In genomic region chr11:236774-237767, GRCh38 we compare ENCODE assay signal across 1 cellular context.
TF ChIP-seq lines count a peak whose summit lies in the region.

TSS of gene PSMD13 (plus strand) at chr11:236976. CDS start at chr11:237050, 74 bp downstream.

TF ChIP-seq in HepG2, 621 proteins besides CTCF, POLR2A, EP300 and RAD21 (continued from another document and continues in another):
- TF ChIP-seq, protein P1, sequence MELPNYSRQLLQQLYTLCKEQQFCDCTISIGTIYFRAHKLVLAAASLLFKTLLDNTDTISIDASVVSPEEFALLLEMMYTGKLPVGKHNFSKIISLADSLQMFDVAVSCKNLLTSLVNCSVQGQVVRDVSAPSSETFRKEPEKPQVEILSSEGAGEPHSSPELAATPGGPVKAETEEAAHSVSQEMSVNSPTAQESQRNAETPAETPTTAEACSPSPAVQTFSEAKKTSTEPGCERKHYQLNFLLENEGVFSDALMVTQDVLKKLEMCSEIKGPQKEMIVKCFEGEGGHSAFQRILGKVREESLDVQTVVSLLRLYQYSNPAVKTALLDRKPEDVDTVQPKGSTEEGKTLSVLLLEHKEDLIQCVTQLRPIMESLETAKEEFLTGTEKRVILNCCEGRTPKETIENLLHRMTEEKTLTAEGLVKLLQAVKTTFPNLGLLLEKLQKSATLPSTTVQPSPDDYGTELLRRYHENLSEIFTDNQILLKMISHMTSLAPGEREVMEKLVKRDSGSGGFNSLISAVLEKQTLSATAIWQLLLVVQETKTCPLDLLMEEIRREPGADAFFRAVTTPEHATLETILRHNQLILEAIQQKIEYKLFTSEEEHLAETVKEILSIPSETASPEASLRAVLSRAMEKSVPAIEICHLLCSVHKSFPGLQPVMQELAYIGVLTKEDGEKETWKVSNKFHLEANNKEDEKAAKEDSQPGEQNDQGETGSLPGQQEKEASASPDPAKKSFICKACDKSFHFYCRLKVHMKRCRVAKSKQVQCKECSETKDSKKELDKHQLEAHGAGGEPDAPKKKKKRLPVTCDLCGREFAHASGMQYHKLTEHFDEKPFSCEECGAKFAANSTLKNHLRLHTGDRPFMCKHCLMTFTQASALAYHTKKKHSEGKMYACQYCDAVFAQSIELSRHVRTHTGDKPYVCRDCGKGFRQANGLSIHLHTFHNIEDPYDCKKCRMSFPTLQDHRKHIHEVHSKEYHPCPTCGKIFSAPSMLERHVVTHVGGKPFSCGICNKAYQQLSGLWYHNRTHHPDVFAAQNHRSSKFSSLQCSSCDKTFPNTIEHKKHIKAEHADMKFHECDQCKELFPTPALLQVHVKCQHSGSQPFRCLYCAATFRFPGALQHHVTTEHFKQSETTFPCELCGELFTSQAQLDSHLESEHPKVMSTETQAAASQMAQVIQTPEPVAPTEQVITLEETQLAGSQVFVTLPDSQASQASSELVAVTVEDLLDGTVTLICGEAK (IDR thresholded peaks at IDR 0.05) = peak; percentile 47
- TF ChIP-seq, protein P1 (CRISPR knock-in tag; IDR thresholded peaks at IDR 0.05) = peak; percentile 46; the same call in 1 of the 2 replicates
- TF ChIP-seq, protein P2, sequence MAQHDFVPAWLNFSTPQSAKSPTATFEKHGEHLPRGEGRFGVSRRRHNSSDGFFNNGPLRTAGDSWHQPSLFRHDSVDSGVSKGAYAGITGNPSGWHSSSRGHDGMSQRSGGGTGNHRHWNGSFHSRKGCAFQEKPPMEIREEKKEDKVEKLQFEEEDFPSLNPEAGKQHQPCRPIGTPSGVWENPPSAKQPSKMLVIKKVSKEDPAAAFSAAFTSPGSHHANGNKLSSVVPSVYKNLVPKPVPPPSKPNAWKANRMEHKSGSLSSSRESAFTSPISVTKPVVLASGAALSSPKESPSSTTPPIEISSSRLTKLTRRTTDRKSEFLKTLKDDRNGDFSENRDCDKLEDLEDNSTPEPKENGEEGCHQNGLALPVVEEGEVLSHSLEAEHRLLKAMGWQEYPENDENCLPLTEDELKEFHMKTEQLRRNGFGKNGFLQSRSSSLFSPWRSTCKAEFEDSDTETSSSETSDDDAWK (CRISPR knock-in tag; IDR thresholded peaks at IDR 0.05) = no peak
- TF ChIP-seq ZMYM3 (CRISPR knock-in tag; IDR thresholded peaks at IDR 0.05) = no peak
- TF ChIP-seq ZNF484 (CRISPR knock-in tag; IDR thresholded peaks at IDR 0.05; ENCODE audit: borderline replicate concordance, low read depth) = no peak
- TF ChIP-seq, protein P3, sequence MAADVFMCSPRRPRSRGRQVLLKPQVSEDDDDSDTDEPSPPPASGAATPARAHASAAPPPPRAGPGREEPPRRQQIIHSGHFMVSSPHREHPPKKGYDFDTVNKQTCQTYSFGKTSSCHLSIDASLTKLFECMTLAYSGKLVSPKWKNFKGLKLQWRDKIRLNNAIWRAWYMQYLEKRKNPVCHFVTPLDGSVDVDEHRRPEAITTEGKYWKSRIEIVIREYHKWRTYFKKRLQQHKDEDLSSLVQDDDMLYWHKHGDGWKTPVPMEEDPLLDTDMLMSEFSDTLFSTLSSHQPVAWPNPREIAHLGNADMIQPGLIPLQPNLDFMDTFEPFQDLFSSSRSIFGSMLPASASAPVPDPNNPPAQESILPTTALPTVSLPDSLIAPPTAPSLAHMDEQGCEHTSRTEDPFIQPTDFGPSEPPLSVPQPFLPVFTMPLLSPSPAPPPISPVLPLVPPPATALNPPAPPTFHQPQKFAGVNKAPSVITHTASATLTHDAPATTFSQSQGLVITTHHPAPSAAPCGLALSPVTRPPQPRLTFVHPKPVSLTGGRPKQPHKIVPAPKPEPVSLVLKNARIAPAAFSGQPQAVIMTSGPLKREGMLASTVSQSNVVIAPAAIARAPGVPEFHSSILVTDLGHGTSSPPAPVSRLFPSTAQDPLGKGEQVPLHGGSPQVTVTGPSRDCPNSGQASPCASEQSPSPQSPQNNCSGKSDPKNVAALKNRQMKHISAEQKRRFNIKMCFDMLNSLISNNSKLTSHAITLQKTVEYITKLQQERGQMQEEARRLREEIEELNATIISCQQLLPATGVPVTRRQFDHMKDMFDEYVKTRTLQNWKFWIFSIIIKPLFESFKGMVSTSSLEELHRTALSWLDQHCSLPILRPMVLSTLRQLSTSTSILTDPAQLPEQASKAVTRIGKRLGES (CRISPR knock-in tag; IDR thresholded peaks at IDR 0.05; ENCODE audit: borderline replicate concordance) = no peak
- no peak for TF ChIP-seq ZNF790 (CRISPR knock-in tag; IDR thresholded peaks at IDR 0.05; ENCODE audit: borderline replicate concordance)
- TF ChIP-seq ZFP1 (CRISPR knock-in tag; IDR thresholded peaks at IDR 0.05) = peak; percentile 67; the same call in 1 of the 2 replicates
- peak; percentile 68 for TF ChIP-seq ZNF317 (CRISPR knock-in tag; IDR thresholded peaks at IDR 0.05)
- no peak for TF ChIP-seq ZNF407 (CRISPR knock-in tag; IDR thresholded peaks at IDR 0.05; ENCODE audit: not compliant biosample characterization)
- no peak for TF ChIP-seq HMGA1 (CRISPR knock-in tag; conservative IDR thresholded peaks at IDR 0.05)
- no peak for TF ChIP-seq GFI1 (CRISPR knock-in tag; IDR thresholded peaks at IDR 0.05; ENCODE audit: borderline replicate concordance)
- no peak for TF ChIP-seq ONECUT2 (CRISPR knock-in tag; IDR thresholded peaks at IDR 0.05)
- TF ChIP-seq ELF1 (CRISPR knock-in tag; IDR thresholded peaks at IDR 0.05) = peak; percentile 76
- TF ChIP-seq DPF2 (CRISPR knock-in tag; IDR thresholded peaks at IDR 0.05; ENCODE audit: borderline replicate concordance, low read depth) = no peak
- TF ChIP-seq ZBTB7A (CRISPR knock-in tag; IDR thresholded peaks at IDR 0.05) = no peak
- no peak for TF ChIP-seq ZNF784 (CRISPR knock-in tag; IDR thresholded peaks at IDR 0.05; ENCODE audit: borderline replicate concordance)
- TF ChIP-seq ZNF580 (CRISPR knock-in tag; IDR thresholded peaks at IDR 0.05; ENCODE audit: borderline replicate concordance, low read depth) = peak; percentile 47
- 0 out of 2 replicates have a peak, but pooled peaks have one; percentile 21 for TF ChIP-seq BRD4 (CRISPR knock-in tag; IDR thresholded peaks at IDR 0.05)
- no peak for TF ChIP-seq MEIS2 (CRISPR knock-in tag; IDR thresholded peaks at IDR 0.05)
- peak; percentile 44; the same call in 1 of the 2 replicates for TF ChIP-seq HCFC1 (IDR thresholded peaks at IDR 0.05; ENCODE audit: low read depth, low read length)
- TF ChIP-seq ATAD3A (CRISPR knock-in tag; IDR thresholded peaks at IDR 0.05) = no peak
- no peak for TF ChIP-seq ZNF124 (CRISPR knock-in tag; IDR thresholded peaks at IDR 0.05)
- TF ChIP-seq KLF11 (CRISPR knock-in tag; IDR thresholded peaks at IDR 0.05) = peak; percentile 44; the same call in 1 of the 2 replicates
- TF ChIP-seq ARNT (IDR thresholded peaks at IDR 0.05) = no peak
- TF ChIP-seq NCOA2 (CRISPR knock-in tag; IDR thresholded peaks at IDR 0.05) = no peak; the same call in 1 of the 2 replicates
- peak; percentile 54; the same call in 1 of the 2 replicates for TF ChIP-seq SUZ12 (IDR thresholded peaks at IDR 0.05; ENCODE audit: low read depth, low read length)
